ENCODE assay signal across 24 cellular contexts in the genomic region with DNA sequence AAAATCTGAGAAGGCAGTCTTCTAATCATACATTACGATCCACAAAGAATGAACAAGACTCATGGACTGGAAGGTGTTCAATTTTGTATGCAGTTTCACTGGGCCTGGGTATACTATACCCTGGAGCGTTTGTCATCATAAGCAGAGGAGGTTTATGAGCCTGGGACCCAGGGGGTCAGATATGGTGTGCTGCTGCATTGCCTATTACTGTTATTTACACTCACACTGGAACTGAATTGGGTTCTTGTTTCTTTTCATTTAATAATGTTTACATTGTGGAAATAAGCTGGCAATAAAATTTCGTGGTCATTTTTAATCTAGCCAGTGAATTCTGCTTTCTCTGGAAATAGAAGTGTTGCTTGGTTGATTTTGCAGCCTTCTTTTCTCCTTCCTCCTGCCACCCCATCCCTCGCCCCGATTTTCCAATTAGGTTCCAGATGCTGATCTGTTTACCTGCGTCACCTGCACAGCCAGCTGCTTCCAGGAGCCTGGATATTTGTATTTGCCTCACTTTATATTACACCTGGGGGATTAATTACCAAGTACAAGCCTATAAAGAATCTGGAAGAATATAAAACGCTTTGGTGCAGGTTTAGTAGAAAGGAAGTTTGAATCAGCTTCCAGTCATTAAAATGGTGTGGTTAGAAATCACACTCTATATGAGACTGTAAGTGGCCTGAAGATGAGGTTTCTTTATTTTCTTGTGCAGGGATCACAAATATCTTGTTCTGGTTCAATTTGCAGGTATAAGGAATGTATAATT.
A peak's percentile ranks its signal among the peaks of the same experiment; 100 is the strongest.
DNase-seq lines count a peak whose midpoint lies in the region; ATAC-seq and TF ChIP-seq lines count a peak whose summit lies in the region.
"Had no signal": no experiment of that assay in that cellular context is flagged by ENCODE, and none has a peak within 500 bp of the region (broad histone marks: within the 10 kb centered on the region; RNA-seq: fewer than 3 reads in every experiment).

No MANE protein-coding gene starts in this region.

- DNase-seq in NCI-H2196 (lab: John Stamatoyannopoulos, UW; ENCODE audit: unreplicated experiment) = peak; percentile 47
- no peak for DNase-seq in NCI-H2196 treated with DMSO at 0.1 percent for 48 hours (lab: John Stamatoyannopoulos, UW; ENCODE audit: unreplicated experiment)
- peak; percentile 94 for DNase-seq in NCI-H1417 treated with DMSO at 0.1 percent for 48 hours (lab: John Stamatoyannopoulos, UW)
- DNase-seq in NCI-H748 (lab: John Stamatoyannopoulos, UW; ENCODE audit: unreplicated experiment) = peak; percentile 97
- DNase-seq in progenitor cell of endocrine pancreas (ENCODE audit: low spot score, unreplicated experiment) = no peak
- no peak for DNase-seq in activated CD8-positive, alpha-beta memory T cell treated with anti-CD3 and anti-CD28 coated beads, Interleukin-2, amount 50 U/mL, for 48 hours
- DNase-seq in cardiac septum (ENCODE audit: low spot score) = no peak
- DNase-seq: activated B cell treated with CpG ODN at 0.5 μM for 24 hours; activated CD4-positive, alpha-beta memory T cell treated with anti-CD3 and anti-CD28 coated beads for 36 hours; activated effector memory CD4-positive, alpha-beta T cell treated with anti-CD3 and anti-CD28 coated beads, Interleukin-2, amount 50 U/mL, for 16 hours; body of pancreas; effector memory CD4-positive, alpha-beta T cell; foreskin melanocyte; GOT3; left ventricle myocardium inferior; natural killer cell; NCI-H446; RPMI8226; stimulated activated CD4-positive, alpha-beta T cell treated with anti-CD3 and anti-CD28 coated beads, Interleukin-4, amount 100 ng/mL, for 4 hours; T-helper 9 cell had no signal

- peaks cover 2% of the 10 kb centered on the region for H3K36me3 Mint-ChIP-seq in progenitor cell of endocrine pancreas (ENCODE audit: insufficient read depth)
- H3K36me3 Mint-ChIP-seq: activated CD4-positive, alpha-beta memory T cell treated with anti-CD3 and anti-CD28 coated beads for 36 hours; natural killer cell; type B pancreatic cell had no signal

- no peak for TF ChIP-seq CTCF in progenitor cell of endocrine pancreas (IDR thresholded peaks at IDR 0.05; ENCODE audit: unreplicated experiment)

- H3K4me3 Mint-ChIP-seq in progenitor cell of endocrine pancreas (ENCODE audit: low read depth) = no peak overlapping the region
- H3K4me3 Mint-ChIP-seq: activated B cell treated with CpG ODN at 0.5 μM for 24 hours; activated CD4-positive, alpha-beta memory T cell treated with anti-CD3 and anti-CD28 coated beads for 36 hours; natural killer cell; stimulated activated naive CD8-positive, alpha-beta T cell treated with anti-CD3 and anti-CD28 coated beads, Interleukin-15, Interleukin-2, amounts not matched to agents 100 ng/mL and 50 ng/mL, for 24 hours; type B pancreatic cell had no signal

- intact Hi-C loops in cardiac septum (cut with DNase I) = no loop called here

- H3K9me3 Mint-ChIP-seq in progenitor cell of endocrine pancreas (ENCODE audit: low read depth) = peaks cover 7% of the 10 kb centered on the region
- H3K9me3 Mint-ChIP-seq: activated B cell treated with CpG ODN at 0.5 μM for 24 hours; stimulated activated naive CD8-positive, alpha-beta T cell treated with anti-CD3 and anti-CD28 coated beads, Interleukin-15, Interleukin-2, amounts not matched to agents 100 ng/mL and 50 ng/mL, for 24 hours had no signal

- ATAC-seq in HG03097 (IDR thresholded peaks at IDR 0.05; ENCODE audit: low FRiP score, unreplicated experiment) = no peak
- ATAC-seq: body of pancreas, esophagus mucosa, natural killer cell had no signal

- peaks cover 12% of the 10 kb centered on the region for H3K4me1 Mint-ChIP-seq in progenitor cell of endocrine pancreas (ENCODE audit: low read depth)
- H3K4me1 Mint-ChIP-seq: activated B cell treated with CpG ODN at 0.5 μM for 24 hours, natural killer cell had no signal

- peak overlapping the region; percentile 31 for H3K27ac Mint-ChIP-seq in progenitor cell of endocrine pancreas
- H3K27ac Mint-ChIP-seq: activated B cell treated with CpG ODN at 0.5 μM for 24 hours; activated CD4-positive, alpha-beta memory T cell treated with anti-CD3 and anti-CD28 coated beads for 36 hours; natural killer cell; stimulated activated naive CD8-positive, alpha-beta T cell treated with anti-CD3 and anti-CD28 coated beads, Interleukin-15, Interleukin-2, amounts not matched to agents 100 ng/mL and 50 ng/mL, for 24 hours; type B pancreatic cell had no signal

- H3K27me3 Mint-ChIP-seq in progenitor cell of endocrine pancreas = no peaks in the 10 kb centered on the region
- H3K27me3 Mint-ChIP-seq: activated B cell treated with CpG ODN at 0.5 μM for 24 hours; activated CD4-positive, alpha-beta memory T cell treated with anti-CD3 and anti-CD28 coated beads for 36 hours; stimulated activated naive CD8-positive, alpha-beta T cell treated with anti-CD3 and anti-CD28 coated beads, Interleukin-15, Interleukin-2, amounts not matched to agents 100 ng/mL and 50 ng/mL, for 24 hours; type B pancreatic cell had no signal

Comparison
In these comparisons a context has a peak if more than half of its experiments do, and no peak if none do; other contexts are left out.
1. DNase-seq: peak in NCI-H2196 (single experiment), NCI-H1417 treated with DMSO at 0.1 percent for 48 hours (single experiment) and NCI-H748 (single experiment); none in NCI-H2196 treated with DMSO at 0.1 percent for 48 hours (single experiment), progenitor cell of endocrine pancreas (single experiment), activated CD8-positive, alpha-beta memory T cell treated with anti-CD3 and anti-CD28 coated beads, Interleukin-2, amount 50 U/mL, for 48 hours (single experiment) and cardiac septum (single experiment).